In the genomic region with DNA sequence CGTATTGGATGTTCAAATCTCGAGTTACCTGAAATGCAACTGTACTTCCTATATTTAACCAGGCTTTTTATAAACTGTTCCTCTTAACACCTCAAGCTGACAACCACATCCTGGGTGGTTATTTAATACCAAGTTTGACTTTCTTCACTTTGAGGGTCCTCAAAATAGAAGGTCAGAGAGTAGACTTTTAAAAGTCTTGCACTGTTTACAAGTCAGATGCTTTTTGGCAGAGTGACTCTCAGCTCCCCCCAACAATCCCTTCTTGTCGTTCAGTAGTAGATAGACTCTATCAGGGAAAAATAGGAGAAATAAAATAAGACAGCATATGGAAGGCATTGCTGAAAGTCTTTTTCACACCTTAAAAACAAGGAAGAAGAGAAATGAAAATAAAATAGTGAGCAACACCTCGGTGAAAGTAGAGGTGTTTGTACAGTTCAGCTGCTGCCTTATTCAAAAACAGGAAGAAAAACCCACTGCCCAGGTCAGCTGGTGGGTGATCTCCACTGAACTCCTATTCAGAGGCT, we compare ENCODE assay signal across 9 cellular contexts.
DNase-seq lines count a peak whose midpoint lies in the region; ATAC-seq and TF ChIP-seq lines count a peak whose summit lies in the region.
"Had no signal": no experiment of that assay in that cellular context is flagged by ENCODE, and none has a peak within 500 bp of the region (broad histone marks: within the 10 kb centered on the region; RNA-seq: fewer than 3 reads in every experiment).

No MANE protein-coding gene starts in this region.

- no peaks in the 10 kb centered on the region for H3K36me3 ChIP-seq in Loucy (ENCODE audit: insufficient read depth, low read length)

- H3K9me3 Mint-ChIP-seq in activated naive CD8-positive, alpha-beta T cell (ENCODE audit: low read depth) = no peaks in the 10 kb centered on the region
- peaks cover 3% of the 10 kb centered on the region for H3K9me3 Mint-ChIP-seq in activated naive CD8-positive, alpha-beta T cell treated with anti-CD3 and anti-CD28 coated beads for 36 hours
- peaks cover 4 to 5% of the 10 kb centered on the region in 2 donors for H3K9me3 Mint-ChIP-seq in stimulated activated naive B cell treated with anti-CD40 and anti-IgM and Interleukin-4, amounts not matched to agents 10 μg/mL and 1 μg/mL and 100 μg/mL, for 72 hours
- H3K9me3 Mint-ChIP-seq in endothelial cell (ENCODE audit: unreplicated experiment) = no peaks in the 10 kb centered on the region

- H3K9me2 ChIP-seq in Loucy (replicated peaks; ENCODE audit: low read depth, low read length) = no peaks in the 10 kb centered on the region

- H3K9me3 ChIP-seq in Loucy (ENCODE audit: insufficient read depth, low read depth, low read length) = no peaks in the 10 kb centered on the region

- no peaks in the 10 kb centered on the region for H3K27me3 Mint-ChIP-seq in activated naive CD8-positive, alpha-beta T cell
- no peaks in the 10 kb centered on the region for H3K27me3 Mint-ChIP-seq in activated naive CD8-positive, alpha-beta T cell treated with anti-CD3 and anti-CD28 coated beads for 36 hours
- H3K27me3 Mint-ChIP-seq in stimulated activated naive B cell treated with anti-CD40 and anti-IgM and Interleukin-4, amounts not matched to agents 10 μg/mL and 1 μg/mL and 100 μg/mL, for 72 hours = no peaks in the 10 kb centered on the region
- peaks cover 3% of the 10 kb centered on the region for H3K27me3 Mint-ChIP-seq in endothelial cell (ENCODE audit: unreplicated experiment)

- no peaks in the 10 kb centered on the region for H3K79me2 ChIP-seq in Loucy (ENCODE audit: insufficient read depth, low read length)

- peaks cover 11% of the 10 kb centered on the region for H3K4me1 ChIP-seq in Loucy (ENCODE audit: insufficient read depth, low read length, poor library complexity, severe bottlenecking)

- no peak for TF ChIP-seq CTCF in Loucy (conservative IDR thresholded peaks at IDR 0.05; ENCODE audit: low read length)
- no peak for TF ChIP-seq CTCF in endothelial cell (IDR thresholded peaks at IDR 0.05; ENCODE audit: unreplicated experiment)

- peak; percentile 80 for ATAC-seq in HG02678 (IDR thresholded peaks at IDR 0.05; ENCODE audit: unreplicated experiment)
- ATAC-seq in stimulated activated naive B cell treated with anti-CD40 and anti-IgM and Interleukin-4, amounts not matched to agents 10 μg/mL and 1 μg/mL and 100 μg/mL, for 72 hours (replicated peaks) = peak; percentile 78 to 81
- no peak for ATAC-seq in HG02588 (IDR thresholded peaks at IDR 0.05; ENCODE audit: unreplicated experiment)

- 0 out of 2 replicates have a peak overlapping the region, but pooled peaks have one; percentile 35 for H2AFZ ChIP-seq in Loucy (ENCODE audit: low read length)

- H3K9ac ChIP-seq in Loucy (ENCODE audit: low read depth, low read length, poor library complexity, severe bottlenecking) = peak overlapping the region; percentile 17

- H3K4me3 ChIP-seq in Loucy (ENCODE audit: low read length, poor library complexity, severe bottlenecking) = peak overlapping the region; percentile 32

- H3K4me3 Mint-ChIP-seq in activated naive CD8-positive, alpha-beta T cell = peak overlapping the region; percentile 6
- H3K4me3 Mint-ChIP-seq in activated naive CD8-positive, alpha-beta T cell treated with anti-CD3 and anti-CD28 coated beads for 36 hours = no peak overlapping the region
- H3K4me3 Mint-ChIP-seq in stimulated activated naive B cell treated with anti-CD40 and anti-IgM and Interleukin-4, amounts not matched to agents 10 μg/mL and 1 μg/mL and 100 μg/mL, for 72 hours = peak overlapping the region; percentile 53 to 62
- no peak overlapping the region for H3K4me3 Mint-ChIP-seq in endothelial cell (ENCODE audit: unreplicated experiment)

- H3K4me2 ChIP-seq in Loucy (ENCODE audit: low read depth, low read length, poor library complexity, severe bottlenecking) = peak overlapping the region; percentile 54

- no peaks in the 10 kb centered on the region for H3K27me3 ChIP-seq in Loucy (ENCODE audit: insufficient read depth, low read length, poor library complexity, severe bottlenecking)

- no peaks in the 10 kb centered on the region for H3F3A ChIP-seq in Loucy (ENCODE audit: low read depth)

- H3K27ac Mint-ChIP-seq in activated naive CD8-positive, alpha-beta T cell = peak overlapping the region; percentile 12
- H3K27ac Mint-ChIP-seq in activated naive CD8-positive, alpha-beta T cell treated with anti-CD3 and anti-CD28 coated beads for 36 hours = no peak overlapping the region
- peak overlapping the region; percentile 10 for H3K27ac Mint-ChIP-seq in stimulated activated naive B cell treated with anti-CD40 and anti-IgM and Interleukin-4, amounts not matched to agents 10 μg/mL and 1 μg/mL and 100 μg/mL, for 72 hours
- no peak overlapping the region for H3K27ac Mint-ChIP-seq in endothelial cell (ENCODE audit: unreplicated experiment)

- no peaks in the 10 kb centered on the region for H4K20me1 ChIP-seq in Loucy (ENCODE audit: insufficient read depth, low read length, poor library complexity, severe bottlenecking)

- peaks cover 28% of the 10 kb centered on the region for H3K4me1 Mint-ChIP-seq in activated naive CD8-positive, alpha-beta T cell (ENCODE audit: low read depth)
- peaks cover 21% of the 10 kb centered on the region for H3K4me1 Mint-ChIP-seq in activated naive CD8-positive, alpha-beta T cell treated with anti-CD3 and anti-CD28 coated beads for 36 hours
- peaks cover 31 to 73% of the 10 kb centered on the region in 2 donors for H3K4me1 Mint-ChIP-seq in stimulated activated naive B cell treated with anti-CD40 and anti-IgM and Interleukin-4, amounts not matched to agents 10 μg/mL and 1 μg/mL and 100 μg/mL, for 72 hours
- H3K4me1 Mint-ChIP-seq in endothelial cell (ENCODE audit: unreplicated experiment) = peaks cover 3% of the 10 kb centered on the region

- H3K36me3 Mint-ChIP-seq in activated naive CD8-positive, alpha-beta T cell = peaks cover 2% of the 10 kb centered on the region
- peaks cover 6% of the 10 kb centered on the region for H3K36me3 Mint-ChIP-seq in activated naive CD8-positive, alpha-beta T cell treated with anti-CD3 and anti-CD28 coated beads for 36 hours
- H3K36me3 Mint-ChIP-seq in stimulated activated naive B cell treated with anti-CD40 and anti-IgM and Interleukin-4, amounts not matched to agents 10 μg/mL and 1 μg/mL and 100 μg/mL, for 72 hours = peaks cover 0 to 3% of the 10 kb centered on the region in 2 donors
- no peaks in the 10 kb centered on the region for H3K36me3 Mint-ChIP-seq in endothelial cell (ENCODE audit: low read depth, unreplicated experiment)

- no peak for DNase-seq in activated naive CD8-positive, alpha-beta T cell treated with anti-CD3 and anti-CD28 coated beads for 36 hours
- no peak for DNase-seq in stimulated activated naive B cell treated with anti-CD40 and anti-IgM and Interleukin-4, amounts not matched to agents 10 μg/mL and 1 μg/mL and 100 μg/mL, for 72 hours
- DNase-seq in activated CD4-positive, CD25-positive, alpha-beta regulatory T cell treated with anti-CD3 and anti-CD28 coated beads, Interleukin-2, amount 50 U/mL, for 72 hours = no peak
- DNase-seq in endothelial cell (ENCODE audit: low spot score) = no peak
- DNase-seq: NCI-H510A treated with DMSO at 0.1 percent for 48 hours had no signal

Comparison
In these comparisons a context has a peak if more than half of its experiments do, and no peak if none do; other contexts are left out.
1. H3K27ac Mint-ChIP-seq: peak in activated naive CD8-positive, alpha-beta T cell (single experiment) and stimulated activated naive B cell treated with anti-CD40 and anti-IgM and Interleukin-4, amounts not matched to agents 10 μg/mL and 1 μg/mL and 100 μg/mL, for 72 hours (single experiment); none in activated naive CD8-positive, alpha-beta T cell treated with anti-CD3 and anti-CD28 coated beads for 36 hours (single experiment) and endothelial cell (single experiment).
2. H3K4me3 Mint-ChIP-seq: peak in activated naive CD8-positive, alpha-beta T cell (single experiment) and stimulated activated naive B cell treated with anti-CD40 and anti-IgM and Interleukin-4, amounts not matched to agents 10 μg/mL and 1 μg/mL and 100 μg/mL, for 72 hours (2 of 2); none in activated naive CD8-positive, alpha-beta T cell treated with anti-CD3 and anti-CD28 coated beads for 36 hours (single experiment) and endothelial cell (single experiment).